In the genomic region with DNA sequence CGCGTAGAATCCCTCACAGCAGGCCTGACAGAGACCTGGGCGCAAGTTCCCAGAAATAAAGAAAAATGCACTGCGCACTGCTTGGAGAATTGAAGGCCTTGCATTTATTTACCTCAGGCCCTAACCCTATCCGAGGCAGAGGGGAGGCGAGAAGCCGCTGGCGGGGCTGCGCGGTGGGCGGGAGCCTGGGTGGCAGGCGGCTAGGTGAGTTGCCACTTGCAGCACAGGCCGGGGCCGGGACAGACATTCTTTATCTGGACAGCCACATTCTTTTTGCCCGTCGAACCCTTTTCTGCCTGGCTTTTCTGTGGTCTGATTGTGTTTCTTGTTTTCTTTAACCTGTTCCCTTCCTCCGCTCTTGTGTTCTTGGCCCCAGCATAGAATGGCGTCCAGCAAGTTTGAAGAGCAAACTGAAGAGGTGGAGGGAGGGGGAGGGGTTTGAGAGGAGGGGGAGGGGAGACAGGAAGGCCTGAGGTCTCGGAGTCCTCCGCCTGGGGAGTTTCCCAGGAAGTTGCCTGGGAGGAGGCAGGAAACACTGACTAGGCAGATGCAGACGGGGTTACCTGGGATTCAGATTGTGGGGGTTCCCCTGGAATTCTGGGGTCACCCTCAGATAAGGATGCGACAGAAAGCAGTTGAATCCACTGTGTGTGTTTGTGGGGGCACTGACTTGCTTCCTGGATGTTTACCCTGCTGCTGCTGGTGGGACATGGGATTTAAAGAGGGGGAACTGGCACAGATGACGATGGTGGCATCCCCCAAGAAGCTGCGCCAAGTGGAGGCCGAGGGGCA, we compare ENCODE assay signal across 18 cellular contexts. TPM values are rescaled to one million over a fixed set of nuclear protein-coding genes. Genes with fewer than 3 reads are reported as not detected.
DNase-seq lines count a peak whose midpoint lies in the region; ATAC-seq and TF ChIP-seq lines count a peak whose summit lies in the region.
"Had no signal": no experiment of that assay in that cellular context is flagged by ENCODE, and none has a peak within 500 bp of the region (broad histone marks: within the 10 kb centered on the region; RNA-seq: fewer than 3 reads in every experiment).

No MANE protein-coding gene starts in this region.

- H3K4me1 ChIP-seq in mucosa of rectum (ENCODE audit: control insufficient read depth in 2 of 2, insufficient read depth in 2 of 2, low read length in 2 of 2): peaks cover 28 to 37% of the 10 kb centered on the region in 2 donors
- peaks cover 5% of the 10 kb centered on the region for H3K4me1 ChIP-seq in ovary (ENCODE audit: insufficient read depth)
- peaks cover 30% of the 10 kb centered on the region for H3K4me1 ChIP-seq in effector memory CD4-positive, alpha-beta T cell (ENCODE audit: control insufficient read depth, insufficient read depth, low read length, poor library complexity, severe bottlenecking)

- WGBS in ovary, 3 donors: 31 to 44% (median 34%) methylated on average over 25 of the region's 25 CpGs

- H3K36me3 Mint-ChIP-seq in activated T-cell treated with anti-CD3 and anti-CD28 coated beads, Interleukin-2, amount 50 U/mL, for 72 hours (ENCODE audit: insufficient read depth in 2 of 2): no peaks in the 10 kb centered on the region
- H3K36me3 Mint-ChIP-seq in glutamatergic neuron (ENCODE audit: unreplicated experiment): no peaks in the 10 kb centered on the region
- H3K36me3 Mint-ChIP-seq: activated naive CD8-positive, alpha-beta T cell treated with anti-CD3 and anti-CD28 coated beads, Interleukin-2, amount 10 ng/mL, durations not matched to agents 7 days and 5 days; natural killer cell treated with Interleukin-12 subunit alpha and Interleukin-12 subunit beta and Interleukin-15 and Interleukin-18, amount 100 ng/mL, for 72 hours had no signal

- no peaks in the 10 kb centered on the region for H3K9me3 Mint-ChIP-seq in activated T-cell treated with anti-CD3 and anti-CD28 coated beads, Interleukin-2, amount 50 U/mL, for 72 hours
- H3K9me3 Mint-ChIP-seq in glutamatergic neuron (ENCODE audit: unreplicated experiment): peaks cover 2% of the 10 kb centered on the region
- H3K9me3 Mint-ChIP-seq: activated naive CD8-positive, alpha-beta T cell treated with anti-CD3 and anti-CD28 coated beads, Interleukin-2, amount 10 ng/mL, durations not matched to agents 7 days and 5 days; natural killer cell treated with Interleukin-12 subunit alpha and Interleukin-12 subunit beta and Interleukin-15 and Interleukin-18, amount 100 ng/mL, for 72 hours had no signal

- H3K9me3 ChIP-seq in mucosa of rectum (ENCODE audit: control insufficient read depth in 2 of 2, low read length in 2 of 2) (no peaks in the 10 kb centered on the region), ovary (no peaks in the 10 kb centered on the region)
- H3K9me3 ChIP-seq in effector memory CD4-positive, alpha-beta T cell (ENCODE audit: control insufficient read depth, low read length): no peaks in the 10 kb centered on the region
- H3K9me3 ChIP-seq: Peyer's patch had no signal

- TF ChIP-seq CTCF in glutamatergic neuron (IDR thresholded peaks at IDR 0.05; ENCODE audit: partially characterized antibody, unreplicated experiment) (no peak), ovary (IDR thresholded peaks at IDR 0.05) (no peak)

- no peak for ATAC-seq in activated T-cell treated with anti-CD3 and anti-CD28 coated beads, Interleukin-2, amount 50 U/mL, for 72 hours (replicated peaks in 1 of 2)
- ATAC-seq in HG02759 (IDR thresholded peaks at IDR 0.05; ENCODE audit: unreplicated experiment): no peak
- ATAC-seq: left cardiac atrium; natural killer cell treated with Interleukin-12 subunit alpha and Interleukin-12 subunit beta and Interleukin-15 and Interleukin-18, amount 100 ng/mL, for 72 hours had no signal

- H3K27ac Mint-ChIP-seq in activated T-cell treated with anti-CD3 and anti-CD28 coated beads, Interleukin-2, amount 50 U/mL, for 72 hours: peak overlapping the region; percentile 46
- no peak overlapping the region for H3K27ac Mint-ChIP-seq in glutamatergic neuron (ENCODE audit: unreplicated experiment)
- H3K27ac Mint-ChIP-seq: activated naive CD8-positive, alpha-beta T cell treated with anti-CD3 and anti-CD28 coated beads, Interleukin-2, amount 10 ng/mL, durations not matched to agents 7 days and 5 days; natural killer cell treated with Interleukin-12 subunit alpha and Interleukin-12 subunit beta and Interleukin-15 and Interleukin-18, amount 100 ng/mL, for 72 hours had no signal

- H3K4me3 Mint-ChIP-seq in activated T-cell treated with anti-CD3 and anti-CD28 coated beads, Interleukin-2, amount 50 U/mL, for 72 hours: no peak overlapping the region
- H3K4me3 Mint-ChIP-seq in glutamatergic neuron (ENCODE audit: unreplicated experiment): peak overlapping the region; percentile 80
- H3K4me3 Mint-ChIP-seq: activated naive CD8-positive, alpha-beta T cell treated with anti-CD3 and anti-CD28 coated beads, Interleukin-2, amount 10 ng/mL, durations not matched to agents 7 days and 5 days; natural killer cell treated with Interleukin-12 subunit alpha and Interleukin-12 subunit beta and Interleukin-15 and Interleukin-18, amount 100 ng/mL, for 72 hours had no signal

- H3K27ac ChIP-seq in mucosa of rectum (ENCODE audit: low read depth in 2 of 2, low read length in 2 of 2): peak overlapping the region; percentile 48 to 52
- no peak overlapping the region for H3K27ac ChIP-seq in ovary
- no peak overlapping the region for H3K27ac ChIP-seq in effector memory CD4-positive, alpha-beta T cell (ENCODE audit: insufficient read depth, low read length, poor library complexity, severe bottlenecking)

- no peak for TF ChIP-seq EP300 in ovary (IDR thresholded peaks at IDR 0.05)

- H3K36me3 ChIP-seq in mucosa of rectum (ENCODE audit: control insufficient read depth in 2 of 2, insufficient read depth in 2 of 2, low read length in 2 of 2): no peaks in the 10 kb centered on the region
- no peaks in the 10 kb centered on the region for H3K36me3 ChIP-seq in ovary
- no peaks in the 10 kb centered on the region for H3K36me3 ChIP-seq in effector memory CD4-positive, alpha-beta T cell (ENCODE audit: control insufficient read depth, insufficient read depth, low read length)
- H3K36me3 ChIP-seq: Peyer's patch had no signal

- DNase-seq in activated T-cell treated with anti-CD3 and anti-CD28 coated beads, Interleukin-2, amount 50 U/mL, for 72 hours: no peak
- no peak for DNase-seq in activated T-cell treated with anti-CD3 and anti-CD28 coated beads, Interleukin-2, amount 50 U/mL, for 48 hours
- DNase-seq in glutamatergic neuron (no peak), ovary (no peak), NCI-H187 treated with DMSO at 0.1 percent for 48 hours (lab: John Stamatoyannopoulos, UW) (no peak)
- DNase-seq in effector memory CD4-positive, alpha-beta T cell: no peak
- DNase-seq: activated CD4-positive, CD25-positive, alpha-beta regulatory T cell; activated naive CD8-positive, alpha-beta T cell treated with anti-CD3 and anti-CD28 coated beads, Interleukin-2, amount 10 ng/mL, durations not matched to agents 7 days and 5 days; cerebellar nuclear complex; GOT3; left cardiac atrium; NCI-H1694; NCI-H524; stimulated activated CD4-positive, alpha-beta T cell treated with anti-CD3 and anti-CD28 coated beads, Interleukin-4, amount 100 ng/mL, for 24 hours had no signal

- H3K27me3 ChIP-seq in mucosa of rectum (ENCODE audit: control insufficient read depth in 2 of 2, insufficient read depth in 2 of 2, low read length in 2 of 2) (peaks cover 18 to 24% of the 10 kb centered on the region in 2 donors), ovary (peaks cover 5% of the 10 kb centered on the region)
- peaks cover 77% of the 10 kb centered on the region for H3K27me3 ChIP-seq in effector memory CD4-positive, alpha-beta T cell (replicated peaks; ENCODE audit: control insufficient read depth, insufficient read depth, low read length, poor library complexity, severe bottlenecking)

- intact Hi-C loops in ovary (cut with DNase I): no loop called here

- no peak overlapping the region for H3K9ac ChIP-seq in mucosa of rectum (ENCODE audit: low read depth in 1 of 2, low read length in 2 of 2)

- TF ChIP-seq POLR2A in ovary (IDR thresholded peaks at IDR 0.05): no peak

- H3K4me3 ChIP-seq in mucosa of rectum (ENCODE audit: low read length in 2 of 2) (no peak overlapping the region), ovary (no peak overlapping the region)
- H3K4me3 ChIP-seq in effector memory CD4-positive, alpha-beta T cell (ENCODE audit: insufficient read depth, low read depth, low read length, poor library complexity, severe bottlenecking): no peak overlapping the region

- H3K4me1 Mint-ChIP-seq in activated T-cell treated with anti-CD3 and anti-CD28 coated beads, Interleukin-2, amount 50 U/mL, for 72 hours (ENCODE audit: low read depth): peaks cover 24% of the 10 kb centered on the region
- peaks cover 7% of the 10 kb centered on the region for H3K4me1 Mint-ChIP-seq in glutamatergic neuron (ENCODE audit: low read depth, unreplicated experiment)

- H3K27me3 Mint-ChIP-seq in activated T-cell treated with anti-CD3 and anti-CD28 coated beads, Interleukin-2, amount 50 U/mL, for 72 hours (ENCODE audit: low read depth): peaks cover 59% of the 10 kb centered on the region
- peaks cover 28% of the 10 kb centered on the region for H3K27me3 Mint-ChIP-seq in glutamatergic neuron (ENCODE audit: unreplicated experiment)

RNA-seq across cellular contexts. Expression of gene SHH, which starts 5.1 kb away (rescaled TPM):
- total RNA-seq in activated T-cell treated with anti-CD3 and anti-CD28 coated beads, Interleukin-2, amount 50 U/mL, for 72 hours: under 1 TPM; 0.05 to 0.10 TPM
- total RNA-seq in glutamatergic neuron (ENCODE audit: unreplicated experiment) (not detected), ovary (under 1 TPM in 2 of 7 donors, not detected in 5; 0.33 to 0.48 TPM)
- not detected for polyA plus RNA-seq in ovary
- total RNA-seq: activated naive CD8-positive, alpha-beta T cell treated with anti-CD3 and anti-CD28 coated beads, Interleukin-2, amount 10 ng/mL, durations not matched to agents 7 days and 5 days; left cardiac atrium; natural killer cell treated with Interleukin-12 subunit alpha and Interleukin-12 subunit beta and Interleukin-15 and Interleukin-18, amount 100 ng/mL, for 72 hours had no signal

Comparison
In these comparisons a context has a peak if more than half of its experiments do, and no peak if none do; other contexts are left out.
1. H3K27ac ChIP-seq: peak in mucosa of rectum (2 of 2); none in ovary (0 of 2) and effector memory CD4-positive, alpha-beta T cell (single experiment).